Comparison of ENCODE assay signal across 8 cellular contexts in the genomic region with DNA sequence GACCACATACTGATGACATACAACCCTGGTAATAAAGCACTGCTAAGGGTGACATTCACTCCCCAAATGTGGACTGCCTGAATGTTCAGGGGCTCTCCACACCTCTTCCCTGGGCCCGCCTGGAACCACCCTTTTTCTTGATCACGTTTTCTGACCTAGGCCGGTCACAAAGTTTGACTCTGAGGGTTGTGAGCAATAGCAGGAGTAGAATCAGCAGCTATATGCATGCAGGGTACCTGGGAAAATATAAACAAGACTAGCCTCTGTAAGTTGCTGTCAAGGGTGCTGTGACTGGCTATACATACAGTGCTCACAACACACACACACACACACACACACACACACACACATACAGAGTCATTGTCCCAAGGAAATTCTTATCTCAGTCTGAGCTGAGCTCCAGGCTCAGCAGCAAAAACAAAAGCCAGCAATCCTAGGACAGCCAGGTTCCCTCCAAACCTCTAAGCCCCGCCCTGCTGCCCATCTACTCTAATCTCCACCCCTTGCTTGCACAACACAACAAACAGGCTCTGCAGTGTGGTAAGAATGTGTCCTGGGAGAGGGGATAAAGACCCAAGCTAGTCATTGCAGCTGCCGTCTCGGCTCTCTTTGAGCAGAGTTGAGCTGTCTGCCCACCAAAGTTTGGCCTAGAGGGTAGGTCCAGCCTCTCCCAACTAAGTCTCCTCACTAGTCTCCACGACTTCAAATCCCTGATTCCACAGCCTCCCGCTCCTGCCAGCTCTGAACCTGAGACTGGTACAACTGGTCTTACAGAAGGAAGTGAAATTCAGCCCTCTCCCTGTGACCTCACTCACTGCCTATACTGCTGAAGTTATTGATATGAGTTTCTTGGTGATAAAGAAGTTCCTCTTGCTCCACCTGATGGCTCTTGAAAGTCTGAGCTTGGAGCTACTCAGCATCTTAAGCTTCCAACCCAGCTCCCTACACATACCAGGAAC. TPM values are rescaled to one million over a fixed set of nuclear protein-coding genes. Genes with fewer than 3 reads are reported as not detected.
A peak's percentile ranks its signal among the peaks of the same experiment; 100 is the strongest.
DNase-seq lines count a peak whose midpoint lies in the region; TF ChIP-seq lines count a peak whose summit lies in the region.

No MANE protein-coding gene starts in this region.

- H3K27me3 ChIP-seq in H7 (ENCODE audit: control insufficient read depth, insufficient read depth, low read length) (peaks cover 2% of the 10 kb centered on the region; the same call in 1 of the 2 replicates), kidney epithelial cell (ENCODE audit: control insufficient read depth, insufficient read depth, low read length) (no peaks in the 10 kb centered on the region), suprapubic skin (no peaks in the 10 kb centered on the region)

- no peak for TF ChIP-seq EP300 in suprapubic skin (IDR thresholded peaks at IDR 0.05)

- DNase-seq in SHP77 treated with DMSO at 0.1 percent for 48 hours (lab: John Stamatoyannopoulos, UW): peak; percentile 35
- DNase-seq in SHP77 (lab: John Stamatoyannopoulos, UW): no peak
- peak; percentile 93 for DNase-seq in H7
- peak; percentile 35 for DNase-seq in NCI-H2196 (lab: John Stamatoyannopoulos, UW; ENCODE audit: unreplicated experiment)
- DNase-seq in amniotic epithelial cell (ENCODE audit: low read depth): peak; percentile 78
- DNase-seq in kidney epithelial cell (ENCODE audit: low read depth): no peak
- DNase-seq in suprapubic skin (ENCODE audit: low spot score in 2 of 2): peak; percentile 85 to 90
- DNase-seq in NCI-H446 treated with DMSO at 0.1 percent for 48 hours (lab: John Stamatoyannopoulos, UW): no peak

- peaks cover 74% of the 10 kb centered on the region for H3K4me1 ChIP-seq in suprapubic skin

- TF ChIP-seq CTCF in kidney epithelial cell (IDR thresholded peaks at IDR 0.05; ENCODE audit: insufficient read depth, low read length, poor library complexity, severe bottlenecking) (no peak), suprapubic skin (IDR thresholded peaks at IDR 0.05) (no peak)

- no peaks in the 10 kb centered on the region; the same call in none of the 2 replicates for H3K36me3 ChIP-seq in H7 (replicated peaks; ENCODE audit: control insufficient read depth, insufficient read depth, low read length)
- H3K36me3 ChIP-seq in kidney epithelial cell (ENCODE audit: control insufficient read depth, insufficient read depth, low read length): no peaks in the 10 kb centered on the region
- no peaks in the 10 kb centered on the region for H3K36me3 ChIP-seq in suprapubic skin

- TF ChIP-seq POLR2A in suprapubic skin (IDR thresholded peaks at IDR 0.05): peak in 1 of 2 donors; percentile 27

- 55% methylated on average over 8 of the region's 8 CpGs for WGBS in suprapubic skin

- H3K4me3 ChIP-seq in H7 (ENCODE audit: insufficient read depth, low read depth, low read length): no peak overlapping the region
- H3K4me3 ChIP-seq in kidney epithelial cell (ENCODE audit: low read depth, low read length): peak overlapping the region; percentile 7
- no peak overlapping the region for H3K4me3 ChIP-seq in suprapubic skin

- peak overlapping the region; percentile 26 for H3K27ac ChIP-seq in suprapubic skin

- H3K9me3 ChIP-seq in suprapubic skin: no peaks in the 10 kb centered on the region

RNA-seq across cellular contexts. Expression of a gene that starts 2.2 kb away (rescaled TPM):
- total RNA-seq in H7 (2014; rRNA removed; shearing (Covaris generic)): 11.9 and 12.4 TPM in 2 replicates
- total RNA-seq in kidney epithelial cell: 37.4 and 43.4 TPM in 2 replicates
- 10 to 100 TPM in 2 of 4 donors, 1 to 10 TPM in 2; 2.6 to 11.1 (median 9.8) TPM for total RNA-seq in suprapubic skin

RNA-seq across cellular contexts. Expression of a gene that starts 54.4 kb away (rescaled TPM):
- total RNA-seq in H7 (2014; rRNA removed; shearing (Covaris generic)): 87.4 and 126 TPM in 2 replicates
- total RNA-seq in kidney epithelial cell (10.5 and 16.5 TPM in 2 replicates), suprapubic skin (10 to 100 TPM in 2 of 4 donors, 1 to 10 TPM in 2; 1.8 to 12.2 (median 8.8) TPM)

Comparison
In these comparisons a context has a peak if more than half of its experiments do, and no peak if none do; other contexts are left out.
1. DNase-seq: peak in SHP77 treated with DMSO at 0.1 percent for 48 hours (single experiment), H7 (single experiment), NCI-H2196 (single experiment), amniotic epithelial cell (single experiment) and suprapubic skin (2 of 2); none in SHP77 (0 of 2), kidney epithelial cell (single experiment) and NCI-H446 treated with DMSO at 0.1 percent for 48 hours (single experiment).